In the genomic region with DNA sequence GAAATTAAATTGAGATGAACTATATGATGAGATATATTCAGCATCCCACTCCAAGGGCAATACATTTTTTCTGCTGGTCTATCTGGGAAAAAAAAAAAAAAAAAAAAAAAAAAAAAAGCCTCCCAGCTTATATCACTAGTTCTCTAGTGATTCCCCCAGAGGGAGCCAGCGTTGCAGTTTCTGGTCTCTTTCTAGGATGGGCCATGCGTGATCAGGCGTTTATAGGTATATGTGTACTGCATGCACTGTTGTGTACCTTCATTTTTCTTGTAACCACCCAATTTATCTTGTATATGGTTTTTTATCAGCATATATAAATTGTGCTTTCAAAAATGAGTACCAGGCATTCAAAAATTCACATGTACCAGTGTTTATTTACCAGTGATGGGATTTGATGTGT, we compare ENCODE assay signal across 9 cellular contexts. TPM values are rescaled to one million over a fixed set of nuclear protein-coding genes. Genes with fewer than 3 reads are reported as not detected.
DNase-seq lines count a peak whose midpoint lies in the region; ATAC-seq, FAIRE-seq and TF ChIP-seq lines count a peak whose summit lies in the region.
"Had no signal": no experiment of that assay in that cellular context is flagged by ENCODE, and none has a peak within 500 bp of the region (broad histone marks: within the 10 kb centered on the region; RNA-seq: fewer than 3 reads in every experiment).

No MANE protein-coding gene starts in this region.

- TF ChIP-seq CTCF in MM.1S (IDR thresholded peaks at IDR 0.05; ENCODE audit: low read length) = no peak
- TF ChIP-seq CTCF in astrocyte (IDR thresholded peaks at IDR 0.05; ENCODE audit: insufficient read depth, low read depth, low read length) = peak; percentile 51
- TF ChIP-seq CTCF in type B pancreatic cell (conservative IDR thresholded peaks at IDR 0.05) = peak; percentile 64
- no peak for TF ChIP-seq CTCF in testis (IDR thresholded peaks at IDR 0.05)

- DNase-seq in stimulated activated CD4-positive, alpha-beta T cell treated with anti-CD3 and anti-CD28 coated beads, Interleukin-15, amount 100 ng/mL, for 24 hours = peak; percentile 27
- DNase-seq in stimulated activated CD4-positive, alpha-beta T cell treated with anti-CD3 and anti-CD28 coated beads, Interleukin-2, amount 100 ng/mL, for 48 hours = no peak
- DNase-seq in MM.1S = peak; percentile 16
- DNase-seq in astrocyte (ENCODE audit: low read depth) = no peak
- DNase-seq in type B pancreatic cell (ENCODE audit: extremely low spot score, unreplicated experiment) = no peak
- DNase-seq in testis = no peak

- H3K27ac Mint-ChIP-seq in astrocyte (ENCODE audit: unreplicated experiment) (no peak overlapping the region), type B pancreatic cell (no peak overlapping the region)

- H3K9me3 Mint-ChIP-seq in astrocyte (ENCODE audit: unreplicated experiment) (peaks cover 3% of the 10 kb centered on the region), type B pancreatic cell (no peaks in the 10 kb centered on the region)

- H3K36me3 ChIP-seq in MM.1S (replicated peaks; ENCODE audit: insufficient read depth, low read length) = no peaks in the 10 kb centered on the region
- no peaks in the 10 kb centered on the region for H3K36me3 ChIP-seq in astrocyte (ENCODE audit: insufficient read depth, low read length)
- H3K36me3 ChIP-seq in testis (ENCODE audit: low read depth, missing control alignments) = no peaks in the 10 kb centered on the region

- WGBS in testis, 2 donors = 55 to 69% methylated on average over 3 of the region's 3 CpGs

- no peak overlapping the region for H3K4me3 Mint-ChIP-seq in astrocyte (ENCODE audit: unreplicated experiment)
- no peak overlapping the region for H3K4me3 Mint-ChIP-seq in type B pancreatic cell

- H3K36me3 Mint-ChIP-seq in astrocyte (ENCODE audit: low read depth, unreplicated experiment) (no peaks in the 10 kb centered on the region), type B pancreatic cell (no peaks in the 10 kb centered on the region)

- no peak for FAIRE-seq in astrocyte (lab: Jason Lieb, UNC)

- H3K4me1 Mint-ChIP-seq in astrocyte (ENCODE audit: low read depth, unreplicated experiment) = no peaks in the 10 kb centered on the region
- H3K4me1 Mint-ChIP-seq in type B pancreatic cell (ENCODE audit: unreplicated experiment) = no peaks in the 10 kb centered on the region

- no peaks in the 10 kb centered on the region for H3K9me2 ChIP-seq in MM.1S (replicated peaks; ENCODE audit: insufficient read depth, low read length)

- H3K4me2 ChIP-seq in MM.1S (ENCODE audit: low read depth, low read length) = no peak overlapping the region
- H3K4me2 ChIP-seq in astrocyte (ENCODE audit: low read length) = no peak overlapping the region

- H2AFZ ChIP-seq in MM.1S (ENCODE audit: low read length) (no peak overlapping the region), astrocyte (ENCODE audit: low read depth, low read length) (no peak overlapping the region)

- intact Hi-C loops in testis (cut with DNase I; ENCODE audit: low total_unique reads) = no loop called here

- no peaks in the 10 kb centered on the region for H3K79me2 ChIP-seq in MM.1S (ENCODE audit: low read length)
- no peaks in the 10 kb centered on the region for H3K79me2 ChIP-seq in astrocyte (ENCODE audit: insufficient read depth, low read length)

- H3K27me3 Mint-ChIP-seq in astrocyte (ENCODE audit: low read depth, unreplicated experiment) = peaks cover 6% of the 10 kb centered on the region
- peaks cover 22% of the 10 kb centered on the region for H3K27me3 Mint-ChIP-seq in type B pancreatic cell

- H3K4me1 ChIP-seq in MM.1S (ENCODE audit: low read length) (no peaks in the 10 kb centered on the region), astrocyte (ENCODE audit: insufficient read depth, low read length) (no peaks in the 10 kb centered on the region), testis (no peaks in the 10 kb centered on the region)

- ATAC-seq in HG03342 (IDR thresholded peaks at IDR 0.05; ENCODE audit: unreplicated experiment) (no peak), HG03159 (IDR thresholded peaks at IDR 0.05; ENCODE audit: unreplicated experiment) (no peak)

- H3K27me3 ChIP-seq in MM.1S (replicated peaks; ENCODE audit: insufficient read depth, low read length) (no peaks in the 10 kb centered on the region), astrocyte (ENCODE audit: insufficient read depth, low read length) (peaks cover 3% of the 10 kb centered on the region), testis (no peaks in the 10 kb centered on the region)

- no peaks in the 10 kb centered on the region for H3F3A ChIP-seq in MM.1S (ENCODE audit: insufficient read depth, low read length)

- no peak overlapping the region for H3K4me3 ChIP-seq in MM.1S (ENCODE audit: low read length)
- no peak overlapping the region for H3K4me3 ChIP-seq in astrocyte (ENCODE audit: insufficient read depth, low read depth, low read length)
- H3K4me3 ChIP-seq in testis = no peak overlapping the region
- H3K4me3 ChIP-seq: lung had no signal

- no peak overlapping the region for H3K27ac ChIP-seq in MM.1S (ENCODE audit: low read length)
- no peak overlapping the region for H3K27ac ChIP-seq in astrocyte (ENCODE audit: low read depth, low read length)
- no peak overlapping the region for H3K27ac ChIP-seq in testis

- no peak for TF ChIP-seq POLR2A in testis (IDR thresholded peaks at IDR 0.05)

- H4K20me1 ChIP-seq in MM.1S (ENCODE audit: insufficient read depth, low read length) = no peaks in the 10 kb centered on the region
- H4K20me1 ChIP-seq in astrocyte (ENCODE audit: insufficient read depth, low read length) = no peaks in the 10 kb centered on the region

- H3K9me3 ChIP-seq in MM.1S (replicated peaks; ENCODE audit: insufficient read depth, low read length) (no peaks in the 10 kb centered on the region), astrocyte (ENCODE audit: insufficient read depth, low read depth, low read length) (no peaks in the 10 kb centered on the region), testis (no peaks in the 10 kb centered on the region)

- H3K9ac ChIP-seq in MM.1S (ENCODE audit: low read length) (no peak overlapping the region), astrocyte (ENCODE audit: low read length) (no peak overlapping the region)

RNA-seq across cellular contexts. Expression of a gene that starts 35.1 kb away (rescaled TPM):
- total RNA-seq in astrocyte (not detected in 2 replicates), type B pancreatic cell (ENCODE audit: low replicate concordance) (not detected in 2 replicates), testis (10 to 100 TPM; 10.6 to 12.1 TPM)
- polyA plus RNA-seq in testis (ENCODE audit: insufficient read depth, low read depth, low replicate concordance) = 9.9 TPM
- polyA plus RNA-seq: lung had no signal

Comparison
In these comparisons a context has a peak if more than half of its experiments do, and no peak if none do; other contexts are left out.
1. DNase-seq: peak in stimulated activated CD4-positive, alpha-beta T cell treated with anti-CD3 and anti-CD28 coated beads, Interleukin-15, amount 100 ng/mL, for 24 hours (single experiment) and MM.1S (single experiment); none in stimulated activated CD4-positive, alpha-beta T cell treated with anti-CD3 and anti-CD28 coated beads, Interleukin-2, amount 100 ng/mL, for 48 hours (0 of 2), astrocyte (single experiment), type B pancreatic cell (single experiment) and testis (single experiment).
2. CTCF ChIP-seq: peak in astrocyte (single experiment) and type B pancreatic cell (single experiment); none in MM.1S (single experiment) and testis (0 of 3).